In the genomic region with DNA sequence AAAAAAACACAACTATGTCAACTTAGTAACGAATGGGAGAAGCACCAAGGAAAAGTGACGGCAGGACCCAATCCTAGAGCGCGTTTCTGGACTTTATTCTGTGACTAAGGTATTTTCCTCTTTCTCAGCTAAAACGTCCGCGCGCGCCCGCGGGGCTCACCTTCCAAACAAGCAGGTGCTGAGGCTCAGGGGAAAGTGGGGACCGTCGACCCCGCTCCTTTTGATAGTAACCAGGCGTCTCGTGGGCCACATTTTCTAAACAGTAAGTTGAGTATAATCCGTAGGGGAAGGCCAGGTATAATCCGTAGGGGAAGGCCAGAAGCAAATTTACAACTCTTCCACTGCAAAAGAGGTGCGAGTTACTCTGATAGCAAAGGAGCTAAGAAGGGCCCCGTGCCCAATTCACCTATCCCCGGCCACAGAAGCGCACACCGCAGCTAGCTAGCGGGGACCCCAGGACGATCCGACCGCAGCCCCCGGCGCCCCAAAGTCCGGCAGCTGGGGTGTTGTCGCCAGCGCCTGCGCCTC, we compare ENCODE assay signal across 1 cellular context.
TF ChIP-seq lines count a peak whose summit lies in the region.

No MANE protein-coding gene starts in this region.

TF ChIP-seq in A549, 52 proteins besides CTCF, POLR2A, EP300 and RAD21 (continued from another document):
- TF ChIP-seq RCOR1 (IDR thresholded peaks at IDR 0.05; ENCODE audit: low read depth, low read length): no peak
- no peak for TF ChIP-seq HES2 (IDR thresholded peaks at IDR 0.05)
- TF ChIP-seq HMGXB4 (CRISPR knock-in tag; IDR thresholded peaks at IDR 0.05; ENCODE audit: borderline replicate concordance): no peak
- TF ChIP-seq BCL3 (IDR thresholded peaks at IDR 0.05): no peak
- TF ChIP-seq RFX5 (IDR thresholded peaks at IDR 0.05): no peak
- TF ChIP-seq PHF8 (IDR thresholded peaks at IDR 0.05; ENCODE audit: borderline replicate concordance, low read depth): no peak
- TF ChIP-seq ZFP36 (IDR thresholded peaks at IDR 0.05; ENCODE audit: borderline replicate concordance, partially characterized antibody): no peak
